ENCODE assay signal across 2 cellular contexts in the genomic region with DNA sequence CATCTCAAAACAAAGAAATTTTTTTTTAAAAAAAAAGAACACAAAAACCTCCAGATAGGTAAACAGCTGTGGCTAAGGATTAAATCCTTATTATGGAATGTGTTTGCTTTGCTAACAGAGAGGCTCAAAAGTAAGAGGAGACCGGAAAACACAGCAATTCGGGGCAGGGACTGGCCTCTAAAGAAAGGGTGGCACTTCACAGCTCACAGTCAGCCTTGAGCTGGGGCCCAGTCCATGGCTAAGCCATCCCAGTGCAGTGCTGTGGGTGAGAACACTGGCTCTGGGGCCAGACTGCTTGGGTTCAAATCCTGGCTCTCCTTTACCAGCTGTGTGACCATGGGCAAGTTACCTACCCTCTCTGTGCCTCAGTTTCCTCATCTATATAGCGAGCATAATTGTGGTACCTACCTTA.
TF ChIP-seq lines count a peak whose summit lies in the region.

No MANE protein-coding gene starts in this region.

TF ChIP-seq in HEK293, 187 proteins besides CTCF, POLR2A, EP300 and RAD21:
- no peak for TF ChIP-seq ZNF530 (tag by site-specific recombination; IDR thresholded peaks at IDR 0.05; ENCODE audit: low read depth)
- peak; percentile 83; the same call in 1 of the 2 replicates for TF ChIP-seq ZNF768 (tag by site-specific recombination; IDR thresholded peaks at IDR 0.05)

TF ChIP-seq in K562, 482 proteins besides CTCF, POLR2A, EP300 and RAD21:
- TF ChIP-seq ZNF444 (CRISPR knock-in tag; IDR thresholded peaks at IDR 0.05): no peak
- peak; percentile 66; the same call in 1 of the 2 replicates for TF ChIP-seq BCOR (IDR thresholded peaks at IDR 0.05)
- TF ChIP-seq ZNF318 (IDR thresholded peaks at IDR 0.05; ENCODE audit: borderline replicate concordance in 1 of 2, low read depth in 1 of 2): no peak
- no peak for TF ChIP-seq ZNF445 (CRISPR knock-in tag; IDR thresholded peaks at IDR 0.05; ENCODE audit: low read depth)
- no peak for TF ChIP-seq KDM1A (IDR thresholded peaks at IDR 0.05)
- TF ChIP-seq GATA2 (CRISPR knock-in tag; IDR thresholded peaks at IDR 0.05): no peak
- peak; percentile 66 for TF ChIP-seq ZFP36 (IDR thresholded peaks at IDR 0.05; ENCODE audit: low read depth, low read length, partially characterized antibody)
- no peak for TF ChIP-seq SMARCC2 (IDR thresholded peaks at IDR 0.05; ENCODE audit: low read depth)
- peak; percentile 73 for TF ChIP-seq RBM25 (IDR thresholded peaks at IDR 0.05; ENCODE audit: low read depth, low read length, severe bottlenecking)
